Comparison of ENCODE assay signal across 1 cellular context in the genomic region with DNA sequence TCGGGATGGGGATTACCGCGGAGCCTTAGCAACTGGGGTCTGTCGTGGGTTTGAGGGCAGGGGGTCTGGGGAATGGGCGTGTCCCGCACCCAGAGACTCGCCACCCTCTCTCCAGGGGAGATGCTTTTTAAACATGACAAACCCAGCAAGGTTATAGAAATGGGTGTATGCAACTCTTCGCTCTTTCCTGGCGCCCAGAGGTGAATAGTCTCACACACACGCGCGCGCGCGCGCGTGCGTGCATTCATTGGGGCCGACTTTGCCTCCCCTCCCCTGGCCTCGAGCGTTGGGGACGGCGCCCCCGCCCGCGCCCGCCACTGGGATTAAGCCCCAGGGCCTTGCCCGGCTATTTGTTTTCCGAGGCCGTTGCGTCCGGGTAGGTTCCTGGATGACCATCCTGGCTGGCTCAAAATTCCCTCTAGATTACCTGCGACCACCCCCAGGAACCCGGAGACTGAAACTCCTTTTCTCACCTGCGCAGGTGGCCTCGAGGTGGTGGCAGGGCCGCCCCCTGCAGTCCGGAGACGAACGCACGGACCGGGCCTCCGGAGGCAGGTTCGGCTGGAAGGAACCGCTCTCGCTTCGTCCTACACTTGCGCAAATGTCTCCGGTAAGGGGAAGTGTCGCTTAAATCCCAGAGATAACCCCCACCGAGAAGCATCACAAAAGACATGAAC.
TF ChIP-seq lines count a peak whose summit lies in the region.

No MANE protein-coding gene starts in this region.

TF ChIP-seq in HCT116, 20 proteins besides CTCF, POLR2A, EP300 and RAD21 (continued from another document):
- TF ChIP-seq, protein P1, sequence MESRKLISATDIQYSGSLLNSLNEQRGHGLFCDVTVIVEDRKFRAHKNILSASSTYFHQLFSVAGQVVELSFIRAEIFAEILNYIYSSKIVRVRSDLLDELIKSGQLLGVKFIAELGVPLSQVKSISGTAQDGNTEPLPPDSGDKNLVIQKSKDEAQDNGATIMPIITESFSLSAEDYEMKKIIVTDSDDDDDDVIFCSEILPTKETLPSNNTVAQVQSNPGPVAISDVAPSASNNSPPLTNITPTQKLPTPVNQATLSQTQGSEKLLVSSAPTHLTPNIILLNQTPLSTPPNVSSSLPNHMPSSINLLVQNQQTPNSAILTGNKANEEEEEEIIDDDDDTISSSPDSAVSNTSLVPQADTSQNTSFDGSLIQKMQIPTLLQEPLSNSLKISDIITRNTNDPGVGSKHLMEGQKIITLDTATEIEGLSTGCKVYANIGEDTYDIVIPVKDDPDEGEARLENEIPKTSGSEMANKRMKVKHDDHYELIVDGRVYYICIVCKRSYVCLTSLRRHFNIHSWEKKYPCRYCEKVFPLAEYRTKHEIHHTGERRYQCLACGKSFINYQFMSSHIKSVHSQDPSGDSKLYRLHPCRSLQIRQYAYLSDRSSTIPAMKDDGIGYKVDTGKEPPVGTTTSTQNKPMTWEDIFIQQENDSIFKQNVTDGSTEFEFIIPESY (IDR thresholded peaks at IDR 0.05; ENCODE audit: extremely low read depth, insufficient replicate concordance, low read length), result no peak
- TF ChIP-seq JUND (IDR thresholded peaks at IDR 0.05) (no peak), FOSL1 (IDR thresholded peaks at IDR 0.05; ENCODE audit: low read depth) (no peak), EZH2 (IDR thresholded peaks at IDR 0.05) (no peak), SP1 (IDR thresholded peaks at IDR 0.05; ENCODE audit: low read depth) (no peak), ELF1 (IDR thresholded peaks at IDR 0.05; ENCODE audit: borderline replicate concordance, low read depth) (no peak), ATF3 (IDR thresholded peaks at IDR 0.05) (no peak), TCF7L2 (IDR thresholded peaks at IDR 0.05; ENCODE audit: borderline replicate concordance, extremely low read depth, insufficient read depth, insufficient read length) (no peak), ZNF274 (IDR thresholded peaks at IDR 0.05; ENCODE audit: low read depth, low read length) (no peak)
TF ChIP-seq in HCT116: peak in this region for 0.
